ENCODE assay signal across 24 cellular contexts in the genomic region with DNA sequence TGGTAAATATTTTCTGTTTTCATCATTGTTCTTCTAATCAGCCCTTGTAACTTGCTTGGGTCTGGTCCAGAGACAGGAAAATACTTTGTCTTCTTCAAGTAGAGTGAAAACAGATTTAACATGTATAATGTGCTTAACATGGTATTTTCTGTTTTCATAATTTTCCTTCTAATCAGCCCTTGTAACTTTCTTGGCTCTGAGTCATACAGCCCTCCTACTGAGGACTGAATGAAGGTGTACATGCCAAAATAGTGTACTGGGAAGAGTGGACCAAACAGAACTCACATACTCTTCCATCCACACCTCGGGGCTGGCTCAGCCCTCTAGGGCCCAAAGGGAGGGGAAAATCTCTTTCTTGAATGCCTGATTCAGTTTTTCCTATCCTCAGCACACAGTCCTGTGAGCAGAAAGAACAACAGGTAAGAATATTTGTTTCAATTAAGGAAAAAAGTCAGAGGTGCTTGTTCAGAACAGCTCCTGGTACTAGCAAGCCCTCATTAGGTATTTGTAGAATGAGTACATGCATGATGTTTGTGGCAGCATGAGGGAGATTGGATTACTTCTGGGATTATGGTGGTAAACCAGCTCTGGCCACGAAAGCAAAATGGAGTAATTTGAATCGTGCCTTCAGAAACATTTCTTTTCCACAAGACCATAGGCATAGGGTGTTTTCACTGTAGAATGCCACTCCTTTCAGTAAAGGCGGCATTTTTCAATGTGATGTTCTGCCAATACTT. TPM values are rescaled to one million over a fixed set of nuclear protein-coding genes. Genes with fewer than 3 reads are reported as not detected.
DNase-seq lines count a peak whose midpoint lies in the region; ATAC-seq and TF ChIP-seq lines count a peak whose summit lies in the region.
"Had no signal": no experiment of that assay in that cellular context is flagged by ENCODE, and none has a peak within 500 bp of the region (broad histone marks: within the 10 kb centered on the region; RNA-seq: fewer than 3 reads in every experiment).

No MANE protein-coding gene starts in this region.

- H3K27ac ChIP-seq in lower lobe of right lung, result no peak overlapping the region
- H3K27ac ChIP-seq: foreskin keratinocyte, heart right ventricle, right atrium auricular region, SK-N-MC, suprapubic skin had no signal

- in situ Hi-C loops in astrocyte of the spinal cord (cut with HindIII; ENCODE audit: low sequenced_read_pairs), result no loop called here

- H3K9me3 ChIP-seq in lower lobe of right lung, result peaks cover 7% of the 10 kb centered on the region
- H3K9me3 ChIP-seq: suprapubic skin had no signal

- DNase-seq in Daoy (ENCODE audit: low read depth) (peak; percentile 28), astrocyte of the spinal cord (ENCODE audit: low read depth, low spot score) (peak; percentile 35), lower lobe of right lung (no peak), DMS53 treated with DMSO at 0.1 percent for 48 hours (lab: John Stamatoyannopoulos, UW; ENCODE audit: unreplicated experiment) (no peak), NCI-H128 (lab: John Stamatoyannopoulos, UW; ENCODE audit: unreplicated experiment) (no peak), ecto neural progenitor cell (ENCODE audit: low spot score) (no peak)
- DNase-seq in activated naive CD4-positive, alpha-beta T cell treated with Interleukin-2 at 50 U/mL for 16 hours, result no peak
- DNase-seq: aorta; foreskin keratinocyte; heart right ventricle; left colon; naive thymus-derived CD4-positive, alpha-beta T cell; NCI-H187; NCI-H2171 treated with DMSO at 0.1 percent for 48 hours; NCI-H69; RPMI8226; stimulated activated CD4-positive, alpha-beta T cell treated with anti-CD3 and anti-CD28 coated beads, Interleukin-12 subunit alpha, Interleukin-12 subunit beta, amount 100 ng/mL, for 4 hours; stimulated activated CD4-positive, alpha-beta T cell treated with anti-CD3 and anti-CD28 coated beads, Interleukin-4, amount 100 ng/mL, for 24 hours; stimulated activated naive B cell treated with anti-CD40 and anti-IgM and Interleukin-4, amounts not matched to agents 10 μg/mL and 1 μg/mL and 100 μg/mL, for 72 hours; T-helper 9 cell had no signal

- TF ChIP-seq CTCF in astrocyte of the spinal cord (IDR thresholded peaks at IDR 0.05; ENCODE audit: low read depth, low read length), result no peak
- TF ChIP-seq CTCF in lower lobe of right lung (IDR thresholded peaks at IDR 0.05), result no peak

- H3K36me3 ChIP-seq in lower lobe of right lung, result no peaks in the 10 kb centered on the region
- H3K36me3 ChIP-seq: heart right ventricle, right atrium auricular region, suprapubic skin had no signal

- no peaks in the 10 kb centered on the region for H3K4me1 ChIP-seq in lower lobe of right lung
- H3K4me1 ChIP-seq: foreskin keratinocyte, heart right ventricle, right atrium auricular region, suprapubic skin had no signal

- no peaks in the 10 kb centered on the region for H3K27me3 ChIP-seq in lower lobe of right lung (ENCODE audit: low read depth)
- H3K27me3 ChIP-seq: heart right ventricle, right atrium auricular region, suprapubic skin had no signal

- TF ChIP-seq RAD21 in Ishikawa (IDR thresholded peaks at IDR 0.05; ENCODE audit: low read depth), result no peak

- intact Hi-C loops in lower lobe of right lung (cut with DNase I), result loop anchor here (5.0 kb wide), 1 partner anchor 243 kb away; no protein-coding TSS in a partner anchor

- H3K4me3 ChIP-seq in astrocyte of the spinal cord (ENCODE audit: low read depth, low read length) (no peak overlapping the region), lower lobe of right lung (no peak overlapping the region)
- H3K4me3 ChIP-seq: heart right ventricle, right atrium auricular region, SK-N-MC, suprapubic skin had no signal

- no peak for TF ChIP-seq EP300 in Ishikawa (IDR thresholded peaks at IDR 0.05; ENCODE audit: borderline replicate concordance)

- ATAC-seq in lower lobe of right lung, result peak; percentile 23 to 74
- ATAC-seq: foreskin keratinocyte; heart right ventricle; left colon; naive thymus-derived CD4-positive, alpha-beta T cell; stimulated activated naive B cell treated with anti-CD40 and anti-IgM and Interleukin-4, amounts not matched to agents 10 μg/mL and 1 μg/mL and 100 μg/mL, for 72 hours had no signal

TF ChIP-seq in Ishikawa, 13 proteins besides CTCF, POLR2A, EP300 and RAD21:
- TF ChIP-seq, protein P1, sequence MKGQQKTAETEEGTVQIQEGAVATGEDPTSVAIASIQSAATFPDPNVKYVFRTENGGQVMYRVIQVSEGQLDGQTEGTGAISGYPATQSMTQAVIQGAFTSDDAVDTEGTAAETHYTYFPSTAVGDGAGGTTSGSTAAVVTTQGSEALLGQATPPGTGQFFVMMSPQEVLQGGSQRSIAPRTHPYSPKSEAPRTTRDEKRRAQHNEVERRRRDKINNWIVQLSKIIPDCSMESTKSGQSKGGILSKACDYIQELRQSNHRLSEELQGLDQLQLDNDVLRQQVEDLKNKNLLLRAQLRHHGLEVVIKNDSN (IDR thresholded peaks at IDR 0.05), result no peak
- TF ChIP-seq CREB1 (IDR thresholded peaks at IDR 0.05; ENCODE audit: low read depth), result no peak
- peak; percentile 20; the same call in 1 of the 2 replicates for TF ChIP-seq NFIC (IDR thresholded peaks at IDR 0.05)
TF ChIP-seq in Ishikawa: peak in this region for 1.

RNA-seq across cellular contexts. Expression of gene MACIR, which starts 24.2 kb away (rescaled TPM):
- 12.6 and 19.7 TPM in 2 replicates for total RNA-seq in Daoy (2014; rRNA removed; shearing (Covaris generic))
- 4.9 TPM for total RNA-seq in lower lobe of right lung

Comparison
In these comparisons a context has a peak if more than half of its experiments do, and no peak if none do; other contexts are left out.
1. DNase-seq: peak in Daoy (single experiment) and astrocyte of the spinal cord (single experiment); none in lower lobe of right lung (single experiment), DMS53 treated with DMSO at 0.1 percent for 48 hours (single experiment), NCI-H128 (single experiment), ecto neural progenitor cell (single experiment) and activated naive CD4-positive, alpha-beta T cell treated with Interleukin-2 at 50 U/mL for 16 hours (single experiment).